In genomic region chr4:7403001-7403400, GRCh38 we compare ENCODE assay signal across 24 cellular contexts. TPM values are rescaled to one million over a fixed set of nuclear protein-coding genes. Genes with fewer than 3 reads are reported as not detected.
DNase-seq lines count a peak whose midpoint lies in the region; TF ChIP-seq lines count a peak whose summit lies in the region.
"Had no signal": no experiment of that assay in that cellular context is flagged by ENCODE, and none has a peak within 500 bp of the region (broad histone marks: within the 10 kb centered on the region; RNA-seq: fewer than 3 reads in every experiment).

No MANE protein-coding gene starts in this region.

- no peak overlapping the region for H2AFZ ChIP-seq in hepatocyte
- H2AFZ ChIP-seq: neural progenitor cell had no signal

- H3K9ac ChIP-seq in endodermal cell (ENCODE audit: extremely low read depth, low read length, poor library complexity, severe bottlenecking) (no peak overlapping the region), stomach smooth muscle (ENCODE audit: low read length in 2 of 2) (no peak overlapping the region)
- H3K9ac ChIP-seq: neural progenitor cell had no signal

- H3K4me3 Mint-ChIP-seq in activated naive CD4-positive, alpha-beta T cell treated with anti-CD3 and anti-CD28 coated beads, Interleukin-2, amount 10 ng/mL, durations not matched to agents 7 days and 5 days: no peak overlapping the region
- no peak overlapping the region for H3K4me3 Mint-ChIP-seq in endodermal cell
- H3K4me3 Mint-ChIP-seq: activated CD4-positive, alpha-beta T cell treated with anti-CD3 and anti-CD28 coated beads for 36 hours; activated CD8-positive, alpha-beta memory T cell treated with anti-CD3 and anti-CD28 coated beads, Interleukin-2, amount 10 ng/mL, durations not matched to agents 7 days and 5 days; activated naive CD8-positive, alpha-beta T cell; activated T-helper 1 cell treated with anti-CD3 and anti-CD28 coated beads, Interleukin-12 subunit alpha, Interleukin-12 subunit beta, Interleukin-2, Interleukin-4 antibody, amounts not matched to agents 30 ng/mL and 10 ng/mL and 1 ng/mL, durations not matched to agents 14 hours and 24 hours and 36 hours; neural progenitor cell had no signal

- no peaks in the 10 kb centered on the region for H3K79me2 ChIP-seq in hepatocyte

- H3K4me2 ChIP-seq in hepatocyte: no peak overlapping the region
- H3K4me2 ChIP-seq: neural progenitor cell, smooth muscle cell had no signal

- no peaks in the 10 kb centered on the region for H4K20me1 ChIP-seq in hepatocyte (ENCODE audit: insufficient read depth, poor library complexity, severe bottlenecking)

- H3K27me3 Mint-ChIP-seq in activated naive CD4-positive, alpha-beta T cell treated with anti-CD3 and anti-CD28 coated beads, Interleukin-2, amount 10 ng/mL, durations not matched to agents 7 days and 5 days: peaks cover 2% of the 10 kb centered on the region
- peaks cover 47% of the 10 kb centered on the region for H3K27me3 Mint-ChIP-seq in endodermal cell (ENCODE audit: insufficient read depth)

- H3K4me1 Mint-ChIP-seq in activated naive CD4-positive, alpha-beta T cell treated with anti-CD3 and anti-CD28 coated beads, Interleukin-2, amount 10 ng/mL, durations not matched to agents 7 days and 5 days: no peaks in the 10 kb centered on the region
- H3K4me1 Mint-ChIP-seq in endodermal cell: peaks cover 6% of the 10 kb centered on the region
- H3K4me1 Mint-ChIP-seq: activated CD4-positive, alpha-beta T cell treated with anti-CD3 and anti-CD28 coated beads for 36 hours; activated CD8-positive, alpha-beta memory T cell treated with anti-CD3 and anti-CD28 coated beads, Interleukin-2, amount 10 ng/mL, durations not matched to agents 7 days and 5 days had no signal

- H3K4me3 ChIP-seq in endodermal cell (ENCODE audit: low read length): no peak overlapping the region
- no peak overlapping the region for H3K4me3 ChIP-seq in hepatocyte
- no peak overlapping the region for H3K4me3 ChIP-seq in stomach smooth muscle (ENCODE audit: low read length in 2 of 2)
- H3K4me3 ChIP-seq: neural progenitor cell, prostate gland, smooth muscle cell, uterus had no signal

- DNase-seq in activated naive CD4-positive, alpha-beta T cell treated with anti-CD3 and anti-CD28 coated beads, Interleukin-2, amount 10 ng/mL, durations not matched to agents 7 days and 5 days: peak; percentile 14
- no peak for DNase-seq in activated naive CD4-positive, alpha-beta T cell treated with anti-CD3 and anti-CD28 coated beads, Interleukin-2, amount 50 U/mL, for 16 hours
- peak; percentile 20 for DNase-seq in endodermal cell
- DNase-seq in hepatocyte (ENCODE audit: low spot score): no peak
- no peak for DNase-seq in COLO668 (lab: John Stamatoyannopoulos, UW; ENCODE audit: unreplicated experiment)
- no peak for DNase-seq in middle frontal gyrus (ENCODE audit: extremely low spot score, low spot score)
- DNase-seq in hippocampal formation (lab: John Stamatoyannopoulos, UW): no peak
- DNase-seq: activated CD4-positive, alpha-beta T cell treated with anti-CD3 and anti-CD28 coated beads for 36 hours; activated CD8-positive, alpha-beta memory T cell treated with anti-CD3 and anti-CD28 coated beads, Interleukin-2, amount 10 ng/mL, durations not matched to agents 7 days and 5 days; cortex of kidney; NCI-H526 treated with DMSO at 0.1 percent for 48 hours; SHP77 treated with DMSO at 0.1 percent for 48 hours; stimulated activated CD4-positive, alpha-beta T cell treated with anti-CD3 and anti-CD28 coated beads, Interleukin-4, amount 100 ng/mL, for 1 hour had no signal

- no peak overlapping the region for H3K27ac ChIP-seq in endodermal cell (ENCODE audit: low read depth, low read length)
- peak overlapping the region; percentile 83 for H3K27ac ChIP-seq in hepatocyte
- H3K27ac ChIP-seq in stomach smooth muscle (ENCODE audit: low read length): peak overlapping the region; percentile 66
- H3K27ac ChIP-seq: 22Rv1, neural progenitor cell, prostate gland, uterus had no signal

- no peaks in the 10 kb centered on the region for H3K27me3 ChIP-seq in endodermal cell (ENCODE audit: control insufficient read depth, insufficient read depth, low read length, poor library complexity, severe bottlenecking)
- no peaks in the 10 kb centered on the region for H3K27me3 ChIP-seq in hepatocyte
- H3K27me3 ChIP-seq in stomach smooth muscle (ENCODE audit: control insufficient read depth in 1 of 2, insufficient read depth in 2 of 2, low read length in 2 of 2): no peaks in the 10 kb centered on the region
- H3K27me3 ChIP-seq: neural progenitor cell, uterus had no signal

- H3K4me1 ChIP-seq in endodermal cell (ENCODE audit: control insufficient read depth, insufficient read depth, low read length) (no peaks in the 10 kb centered on the region), hepatocyte (ENCODE audit: insufficient read depth) (peaks cover under 1% of the 10 kb centered on the region), stomach smooth muscle (ENCODE audit: control insufficient read depth, insufficient read depth, low read length) (peaks cover 26% of the 10 kb centered on the region)
- H3K4me1 ChIP-seq: prostate gland, uterus had no signal

- H3K36me3 ChIP-seq in endodermal cell (ENCODE audit: control insufficient read depth, insufficient read depth, low read length) (no peaks in the 10 kb centered on the region), hepatocyte (replicated peaks; ENCODE audit: insufficient read depth, low read depth) (no peaks in the 10 kb centered on the region), stomach smooth muscle (ENCODE audit: control insufficient read depth in 2 of 2, insufficient read depth in 2 of 2, low read length in 2 of 2) (no peaks in the 10 kb centered on the region)
- H3K36me3 ChIP-seq: prostate gland, uterus had no signal

- no peaks in the 10 kb centered on the region for H3K36me3 Mint-ChIP-seq in activated naive CD4-positive, alpha-beta T cell treated with anti-CD3 and anti-CD28 coated beads, Interleukin-2, amount 10 ng/mL, durations not matched to agents 7 days and 5 days
- no peaks in the 10 kb centered on the region for H3K36me3 Mint-ChIP-seq in endodermal cell (ENCODE audit: low read depth)
- H3K36me3 Mint-ChIP-seq: activated CD8-positive, alpha-beta memory T cell treated with anti-CD3 and anti-CD28 coated beads, Interleukin-2, amount 10 ng/mL, durations not matched to agents 7 days and 5 days; activated naive CD8-positive, alpha-beta T cell; neural progenitor cell had no signal

- H3K9me3 ChIP-seq in endodermal cell (ENCODE audit: control insufficient read depth, low read length) (peaks cover 3% of the 10 kb centered on the region), hepatocyte (ENCODE audit: low read depth) (peaks cover 5% of the 10 kb centered on the region), stomach smooth muscle (ENCODE audit: control insufficient read depth in 2 of 2, low read length in 2 of 2) (no peaks in the 10 kb centered on the region)
- H3K9me3 ChIP-seq: prostate gland had no signal

- no peaks in the 10 kb centered on the region for H3K9me3 Mint-ChIP-seq in activated naive CD4-positive, alpha-beta T cell treated with anti-CD3 and anti-CD28 coated beads, Interleukin-2, amount 10 ng/mL, durations not matched to agents 7 days and 5 days
- H3K9me3 Mint-ChIP-seq in endodermal cell: no peaks in the 10 kb centered on the region

- no peak overlapping the region for H3K27ac Mint-ChIP-seq in activated naive CD4-positive, alpha-beta T cell treated with anti-CD3 and anti-CD28 coated beads, Interleukin-2, amount 10 ng/mL, durations not matched to agents 7 days and 5 days
- no peak overlapping the region for H3K27ac Mint-ChIP-seq in endodermal cell
- H3K27ac Mint-ChIP-seq: activated CD4-positive, alpha-beta T cell treated with anti-CD3 and anti-CD28 coated beads for 36 hours; activated CD8-positive, alpha-beta memory T cell treated with anti-CD3 and anti-CD28 coated beads, Interleukin-2, amount 10 ng/mL, durations not matched to agents 7 days and 5 days; activated naive CD8-positive, alpha-beta T cell; activated T-helper 1 cell treated with anti-CD3 and anti-CD28 coated beads, Interleukin-12 subunit alpha, Interleukin-12 subunit beta, Interleukin-2, Interleukin-4 antibody, amounts not matched to agents 30 ng/mL and 10 ng/mL and 1 ng/mL, durations not matched to agents 14 hours and 24 hours and 36 hours; neural progenitor cell had no signal

- TF ChIP-seq CTCF in endodermal cell (conservative IDR thresholded peaks at IDR 0.05): no peak
- TF ChIP-seq CTCF in hepatocyte (IDR thresholded peaks at IDR 0.05; ENCODE audit: poor library complexity): no peak

- CTCF ChIA-PET in activated naive CD4-positive, alpha-beta T cell treated with anti-CD3 and anti-CD28 coated beads, Interleukin-2, amount 10 ng/mL, durations not matched to agents 7 days and 5 days (lab: Charles Lee): no interaction called here

- no peaks in the 10 kb centered on the region for H3K9me2 ChIP-seq in hepatocyte (replicated peaks; ENCODE audit: insufficient read depth)

- WGBS in endodermal cell (ENCODE audit: insufficient coverage in 1 of 2, insufficient read length in 1 of 2), 2 experiments: 97% methylated on average over 3 of the region's 3 CpGs; no CpG with 5 or more reads in 1 of the 2 experiments
- 71% methylated on average over 3 of the region's 3 CpGs for WGBS in hepatocyte (ENCODE audit: low lambda C conversion rate, missing lambda C conversion rate)

RNA-seq across cellular contexts. Expression of gene PSAPL1, which starts 31.7 kb away (rescaled TPM):
- total RNA-seq in endodermal cell (under 1 TPM; 0.13 to 0.24 TPM), hepatocyte (4.3 and 5.8 TPM in 2 replicates)
- not detected for polyA plus RNA-seq in endodermal cell (2013, experiment 1 of 2)
- polyA plus RNA-seq in endodermal cell (2013, experiment 2 of 2): not detected
- 4.4 and 5.2 TPM in 2 replicates for polyA plus RNA-seq in hepatocyte
- total RNA-seq: activated CD4-positive, alpha-beta T cell treated with anti-CD3 and anti-CD28 coated beads for 36 hours; activated CD8-positive, alpha-beta memory T cell treated with anti-CD3 and anti-CD28 coated beads, Interleukin-2, amount 10 ng/mL, durations not matched to agents 7 days and 5 days; activated T-helper 1 cell treated with anti-CD3 and anti-CD28 coated beads, Interleukin-12 subunit alpha, Interleukin-12 subunit beta, Interleukin-2, Interleukin-4 antibody, amounts not matched to agents 30 ng/mL and 10 ng/mL and 1 ng/mL, durations not matched to agents 14 hours and 24 hours and 36 hours; fibroblast of villous mesenchyme; G401; smooth muscle cell; uterus had no signal
- polyA plus RNA-seq: BJ, smooth muscle cell had no signal

Comparison
In these comparisons a context has a peak if more than half of its experiments do, and no peak if none do; other contexts are left out.
1. DNase-seq: peak in activated naive CD4-positive, alpha-beta T cell treated with anti-CD3 and anti-CD28 coated beads, Interleukin-2, amount 10 ng/mL, durations not matched to agents 7 days and 5 days (single experiment) and endodermal cell (single experiment); none in activated naive CD4-positive, alpha-beta T cell treated with anti-CD3 and anti-CD28 coated beads, Interleukin-2, amount 50 U/mL, for 16 hours (single experiment), hepatocyte (single experiment), COLO668 (single experiment), middle frontal gyrus (single experiment) and hippocampal formation (0 of 2).